In the genomic region with DNA sequence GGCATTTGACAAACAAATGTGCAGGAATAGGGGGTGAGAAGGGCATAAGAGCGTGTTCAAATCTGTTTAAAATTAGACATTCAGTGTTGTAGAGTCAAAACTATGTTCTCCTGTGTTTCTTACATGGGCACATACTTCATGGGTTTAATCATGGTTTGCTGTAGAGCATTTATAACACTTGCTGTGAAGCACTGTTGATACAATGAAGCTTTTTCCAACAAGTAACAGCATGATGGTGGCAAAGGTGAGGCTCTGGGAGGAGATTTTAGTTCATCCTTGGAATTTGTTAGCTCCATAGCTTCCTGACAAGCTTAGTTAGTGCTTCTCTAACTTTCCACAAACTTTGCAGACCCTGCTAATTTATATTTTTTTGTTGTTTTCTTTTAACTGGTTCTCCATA, we compare ENCODE assay signal across 24 cellular contexts.
"Had no signal": no experiment of that assay in that cellular context is flagged by ENCODE, and none has a peak within 500 bp of the region (broad histone marks: within the 10 kb centered on the region; RNA-seq: fewer than 3 reads in every experiment).

No MANE protein-coding gene starts in this region.

- H3K4me1 ChIP-seq: esophagus muscularis mucosa, right lobe of liver, spleen, transverse colon had no signal

- DNase-seq: cerebellar nuclear complex; effector CD4-positive, alpha-beta T cell; endodermal cell; foreskin melanocyte; head of caudate nucleus; hippocampal formation; natural killer cell; ovary; right lobe of liver; spleen; stimulated activated CD4-positive, alpha-beta T cell treated with anti-CD3 and anti-CD28 coated beads, Interleukin-2, amount 100 ng/mL, for 24 hours; stimulated activated CD4-positive, alpha-beta T cell treated with anti-CD3 and anti-CD28 coated beads, Interleukin-4, amount 100 ng/mL, for 4 hours; stimulated activated naive CD4-positive, alpha-beta T cell; stomach; substantia nigra; transverse colon had no signal

- H3K4me3 Mint-ChIP-seq: endodermal cell, natural killer cell, neural crest cell had no signal

- H3K27me3 Mint-ChIP-seq: progenitor cell of endocrine pancreas had no signal

- H3K4me3 ChIP-seq: coronary artery, esophagus muscularis mucosa, ovary, right lobe of liver, spleen, stomach, thoracic aorta, transverse colon had no signal

- H3K9me3 ChIP-seq: esophagus muscularis mucosa, ovary, right lobe of liver, stomach, thoracic aorta, transverse colon had no signal

- H3K27me3 ChIP-seq: esophagus muscularis mucosa, ovary, right lobe of liver, spleen, stomach, transverse colon had no signal

- H3K4me1 Mint-ChIP-seq: natural killer cell, neural crest cell had no signal

- H3K36me3 Mint-ChIP-seq: natural killer cell had no signal

- H3K27ac Mint-ChIP-seq: endodermal cell, natural killer cell, progenitor cell of endocrine pancreas had no signal

- H3K36me3 ChIP-seq: esophagus muscularis mucosa, ovary, right lobe of liver, spleen, stomach, thoracic aorta, transverse colon had no signal

- ATAC-seq: left lobe of liver, natural killer cell, right lobe of liver had no signal

- H3K27ac ChIP-seq: coronary artery, esophagus muscularis mucosa, ovary, right lobe of liver, spleen, stomach, thoracic aorta, transverse colon had no signal

- FAIRE-seq: endothelial cell of umbilical vein, islet of Langerhans had no signal
